12 cellular contexts compared by ENCODE assay signal in the genomic region with DNA sequence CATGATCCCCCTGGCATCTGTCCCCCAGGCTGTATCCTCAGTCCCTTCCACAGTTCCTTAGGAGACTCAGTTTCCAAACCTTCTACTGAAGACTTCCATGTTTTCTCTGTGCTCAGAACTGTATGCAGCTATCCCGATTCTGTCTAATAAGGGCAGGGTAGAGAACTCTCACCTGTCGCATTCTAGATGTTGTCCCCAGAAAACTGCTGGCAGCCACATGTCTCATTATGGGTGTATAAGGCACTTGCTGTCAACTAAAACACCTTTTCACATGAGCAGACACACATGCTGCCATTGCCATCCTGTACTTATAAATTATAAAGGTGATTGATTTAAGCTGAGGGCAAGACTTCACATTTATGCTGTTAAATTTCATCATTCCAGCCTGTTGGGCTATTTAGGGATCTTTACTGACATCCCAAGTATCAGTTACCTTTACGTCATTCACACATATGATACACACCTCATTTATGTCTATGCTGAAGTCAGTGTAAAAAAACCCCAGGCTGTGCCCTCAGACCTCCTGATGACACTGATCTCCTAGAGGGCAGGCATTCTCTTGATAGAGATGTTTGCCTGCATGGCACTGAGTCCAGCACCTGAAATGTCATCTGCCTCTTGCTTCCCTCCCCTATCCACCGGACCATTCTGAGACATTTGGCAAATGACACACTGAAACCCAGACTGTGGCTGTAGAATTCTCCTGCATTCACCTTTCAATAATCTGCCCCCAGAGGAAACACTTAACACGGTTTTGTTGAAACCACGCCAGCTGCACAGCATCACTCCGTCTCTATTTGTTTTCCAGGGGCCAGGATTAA. TPM values are rescaled to one million over a fixed set of nuclear protein-coding genes. Genes with fewer than 3 reads are reported as not detected.
A peak's percentile ranks its signal among the peaks of the same experiment; 100 is the strongest.
DNase-seq lines count a peak whose midpoint lies in the region; ATAC-seq and FAIRE-seq lines count a peak whose summit lies in the region.
"Had no signal": no experiment of that assay in that cellular context is flagged by ENCODE, and none has a peak within 500 bp of the region (broad histone marks: within the 10 kb centered on the region; RNA-seq: fewer than 3 reads in every experiment).

No MANE protein-coding gene starts in this region.

- no peaks in the 10 kb centered on the region for H3K36me3 ChIP-seq in CD4-positive, CD25-positive, alpha-beta regulatory T cell (ENCODE audit: control insufficient read depth, insufficient read depth, low read length)
- no peaks in the 10 kb centered on the region for H3K36me3 ChIP-seq in SJCRH30

- no peak for FAIRE-seq in urothelium cell line (lab: Jason Lieb, UNC)
- FAIRE-seq: colon had no signal

- no peak overlapping the region for H3K4me3 ChIP-seq in CD4-positive, CD25-positive, alpha-beta regulatory T cell (ENCODE audit: low read depth, low read length)
- H3K4me3 ChIP-seq in SJCRH30, result no peak overlapping the region

- H3K9me3 ChIP-seq in CD4-positive, CD25-positive, alpha-beta regulatory T cell (ENCODE audit: control insufficient read depth in 2 of 2, low read length in 2 of 2), result no peaks in the 10 kb centered on the region
- no peaks in the 10 kb centered on the region for H3K9me3 ChIP-seq in SJCRH30 (replicated peaks)

- peak overlapping the region; percentile 11 to 78 (median 75) for H3K27ac Mint-ChIP-seq in CD4-positive, CD25-positive, alpha-beta regulatory T cell

- H3K4me1 ChIP-seq in CD4-positive, CD25-positive, alpha-beta regulatory T cell (ENCODE audit: control insufficient read depth, insufficient read depth, low read length, poor library complexity, severe bottlenecking), result peaks cover 15% of the 10 kb centered on the region
- peaks cover 56% of the 10 kb centered on the region for H3K4me1 ChIP-seq in SJCRH30

- peaks cover 12% of the 10 kb centered on the region for H3K36me3 Mint-ChIP-seq in CD4-positive, CD25-positive, alpha-beta regulatory T cell

- peaks cover 6 to 22% (median 15%) of the 10 kb centered on the region in 4 donors for H3K4me1 Mint-ChIP-seq in CD4-positive, CD25-positive, alpha-beta regulatory T cell

- H3K27ac ChIP-seq in CD4-positive, CD25-positive, alpha-beta regulatory T cell (ENCODE audit: insufficient read depth, low read length, poor library complexity, severe bottlenecking), result no peak overlapping the region
- peak overlapping the region; percentile 97 for H3K27ac ChIP-seq in SJCRH30

- H3K27me3 Mint-ChIP-seq in CD4-positive, CD25-positive, alpha-beta regulatory T cell, result no peaks in the 10 kb centered on the region
- H3K27me3 Mint-ChIP-seq: activated B cell treated with CpG ODN at 0.5 μM for 24 hours had no signal

- H3K9me3 Mint-ChIP-seq in CD4-positive, CD25-positive, alpha-beta regulatory T cell, result no peaks in the 10 kb centered on the region
- H3K9me3 Mint-ChIP-seq: activated B cell treated with CpG ODN at 0.5 μM for 24 hours had no signal

- DNase-seq in CD4-positive, CD25-positive, alpha-beta regulatory T cell, result no peak
- peak; percentile 19 to 49 for DNase-seq in SJCRH30
- DNase-seq in lung microvascular endothelial cell (ENCODE audit: low read depth in 2 of 2), result peak; percentile 43 to 68
- no peak for DNase-seq in globus pallidus (ENCODE audit: low spot score)
- DNase-seq in T1000 (lab: John Stamatoyannopoulos, UW), result no peak
- no peak for DNase-seq in urothelium cell line (ENCODE audit: low spot score)
- DNase-seq in Kasumi-1 (lab: John Stamatoyannopoulos, UW), result no peak
- DNase-seq: activated B cell treated with CpG ODN at 0.5 μM for 24 hours, GDM1, islet precursor cell had no signal

- peak overlapping the region in 1 of 4 donors; percentile 24 for H3K4me3 Mint-ChIP-seq in CD4-positive, CD25-positive, alpha-beta regulatory T cell
- H3K4me3 Mint-ChIP-seq: activated B cell treated with CpG ODN at 0.5 μM for 24 hours had no signal

- ATAC-seq in CD4-positive, CD25-positive, alpha-beta regulatory T cell (ENCODE audit: low read depth in 2 of 2), result no peak
- peak; percentile 48 for ATAC-seq in GM21381 (IDR thresholded peaks at IDR 0.05; ENCODE audit: unreplicated experiment)

- no peaks in the 10 kb centered on the region for H3K27me3 ChIP-seq in CD4-positive, CD25-positive, alpha-beta regulatory T cell (ENCODE audit: control insufficient read depth, insufficient read depth, low read length)
- no peaks in the 10 kb centered on the region for H3K27me3 ChIP-seq in SJCRH30

RNA-seq across cellular contexts. Expression of a gene that starts 35.8 kb away (rescaled TPM):
- 22.7 TPM for total RNA-seq in CD4-positive, CD25-positive, alpha-beta regulatory T cell
- 10 to 100 TPM; 27.6 to 35.8 (median 33.4) TPM for polyA plus RNA-seq in CD4-positive, CD25-positive, alpha-beta regulatory T cell
- total RNA-seq in SJCRH30 (2014; rRNA removed; shearing (Covaris generic)), result 6.6 and 8.0 TPM in 2 replicates
- 29.9 and 41.1 TPM in 2 replicates for total RNA-seq in lung microvascular endothelial cell

RNA-seq across cellular contexts. Expression of a gene that starts 36.0 kb away (rescaled TPM):
- 35.8 TPM for total RNA-seq in CD4-positive, CD25-positive, alpha-beta regulatory T cell
- 10 to 100 TPM; 35.8 to 44.8 (median 39.1) TPM for polyA plus RNA-seq in CD4-positive, CD25-positive, alpha-beta regulatory T cell
- 23.0 and 25.0 TPM in 2 replicates for total RNA-seq in SJCRH30 (2014; rRNA removed; shearing (Covaris generic))
- total RNA-seq in lung microvascular endothelial cell, result 24.8 and 26.2 TPM in 2 replicates

Comparison
In these comparisons a context has a peak if more than half of its experiments do, and no peak if none do; other contexts are left out.
1. DNase-seq: peak in SJCRH30 (2 of 2) and lung microvascular endothelial cell (2 of 2); none in CD4-positive, CD25-positive, alpha-beta regulatory T cell (0 of 3), globus pallidus (single experiment), T1000 (single experiment), urothelium cell line (single experiment) and Kasumi-1 (0 of 2).